ENCODE assay signal across 30 cellular contexts in the genomic region with DNA sequence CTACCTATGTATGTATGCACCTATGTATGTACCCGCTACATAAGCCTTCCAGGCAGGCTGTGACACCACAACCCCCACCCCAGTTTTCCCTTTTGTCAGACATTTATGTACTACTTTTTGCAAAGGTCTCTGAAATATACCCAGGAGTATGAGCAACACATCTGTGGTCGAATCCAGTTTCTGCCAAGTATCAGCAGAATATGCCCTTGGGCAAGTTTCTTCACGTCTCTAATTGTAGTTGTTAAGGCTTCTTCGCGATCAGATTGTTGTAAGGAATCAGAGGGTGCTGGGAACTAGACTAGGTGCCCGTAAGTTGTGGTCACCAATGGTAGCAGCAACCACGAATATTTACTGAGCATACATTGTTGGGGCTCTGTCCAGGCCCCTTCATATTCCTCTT. TPM values are rescaled to one million over a fixed set of nuclear protein-coding genes. Genes with fewer than 3 reads are reported as not detected.
A peak's percentile ranks its signal among the peaks of the same experiment; 100 is the strongest.
DNase-seq lines count a peak whose midpoint lies in the region; ATAC-seq and TF ChIP-seq lines count a peak whose summit lies in the region.
"Had no signal": no experiment of that assay in that cellular context is flagged by ENCODE, and none has a peak within 500 bp of the region (broad histone marks: within the 10 kb centered on the region; RNA-seq: fewer than 3 reads in every experiment).

No MANE protein-coding gene starts in this region.

- no peak for TF ChIP-seq CTCF in spleen (IDR thresholded peaks at IDR 0.05 in 8 of 11, conservative IDR thresholded peaks at IDR 0.05 in 3 of 11)
- no peak for TF ChIP-seq CTCF in colonic mucosa (IDR thresholded peaks at IDR 0.05)

- intact Hi-C loops in spleen (cut with DNase I; ENCODE audit: low total_unique reads), result no loop called here
- intact Hi-C loops in colonic mucosa (cut with DNase I), result no loop called here

- H3K27ac ChIP-seq in BLaER1 (no peak overlapping the region), epithelial cell of prostate (peak overlapping the region; percentile 39), spleen (no peak overlapping the region), colonic mucosa (no peak overlapping the region)
- H3K27ac ChIP-seq: GM23248, KMS-11, PC-9 had no signal

- TF ChIP-seq POLR2A in spleen (IDR thresholded peaks at IDR 0.05), result no peak

- H3K36me3 ChIP-seq in BLaER1 (no peaks in the 10 kb centered on the region), spleen (peaks cover 0 to 16% (median 0%) of the 10 kb centered on the region in 6 donors), colonic mucosa (no peaks in the 10 kb centered on the region)
- H3K36me3 ChIP-seq: HAP-1 had no signal

- WGBS in spleen, 5 donors, result 86 to 93% (median 91%) methylated on average over 7 of the region's 7 CpGs

- H3K9me3 ChIP-seq in BLaER1, result peaks cover 12% of the 10 kb centered on the region
- H3K9me3 ChIP-seq in T-helper 17 cell (ENCODE audit: control insufficient read depth, low read length, poor library complexity, severe bottlenecking), result no peaks in the 10 kb centered on the region
- H3K9me3 ChIP-seq in spleen, result peaks cover 0 to 12% (median 0%) of the 10 kb centered on the region in 8 donors
- H3K9me3 ChIP-seq in colonic mucosa, result no peaks in the 10 kb centered on the region
- H3K9me3 ChIP-seq: HAP-1 had no signal

- H3K9ac ChIP-seq in BLaER1, result no peak overlapping the region
- no peak overlapping the region for H3K9ac ChIP-seq in colonic mucosa (ENCODE audit: low read depth in 2 of 2, low read length in 2 of 2)
- H3K9ac ChIP-seq: GM23248, KMS-11 had no signal

- H3K4me1 ChIP-seq in BLaER1 (peaks cover 36% of the 10 kb centered on the region), spleen (no peaks in the 10 kb centered on the region), colonic mucosa (no peaks in the 10 kb centered on the region)
- H3K4me1 ChIP-seq: HAP-1 had no signal

- H3K27me3 ChIP-seq in BLaER1 (no peaks in the 10 kb centered on the region), spleen (replicated peaks in 1 of 7) (no peaks in the 10 kb centered on the region), colonic mucosa (no peaks in the 10 kb centered on the region)

- DNase-seq in HPDE6-E6E7 (ENCODE audit: extremely low spot score), result peak; percentile 46
- DNase-seq in T-helper 17 cell, result no peak
- peak; percentile 87 for DNase-seq in epithelial cell of prostate (ENCODE audit: low read depth, low spot score)
- DNase-seq in spleen, result no peak
- DNase-seq in stimulated activated CD4-positive, alpha-beta T cell treated with anti-CD3 and anti-CD28 coated beads, Interleukin-4, amount 100 ng/mL, for 1 hour, result no peak
- no peak for DNase-seq in activated CD4-positive, alpha-beta T cell treated with anti-CD3 and anti-CD28 coated beads, Interleukin-2, amount 50 U/mL, for 4 hours
- DNase-seq in colonic mucosa, result no peak
- DNase-seq: C1 segment of cervical spinal cord; CD4-positive, alpha-beta memory T cell; COR-L47; DMS79; GDM1; HFFc6; NCI-H1092; NCI-H1417 treated with DMSO at 0.1 percent for 48 hours; NCI-H1694 treated with DMSO at 0.1 percent for 48 hours; NCI-H2081; NCI-H2171 treated with DMSO at 0.1 percent for 48 hours; NCI-H524; NCI-H82; NK-92 treated with Interleukin-12 subunit alpha and Interleukin-12 subunit beta, amount 100 ng/mL, for 24 hours; PC-9; RPMI8226; SHP77 treated with DMSO at 0.1 percent for 48 hours had no signal

- H3K4me1 Mint-ChIP-seq in T-helper 17 cell, result peaks cover 3% of the 10 kb centered on the region
- H3K4me1 Mint-ChIP-seq: CD4-positive, alpha-beta memory T cell had no signal

- peak overlapping the region; percentile 3 for H3K27ac Mint-ChIP-seq in T-helper 17 cell
- H3K27ac Mint-ChIP-seq: CD4-positive, alpha-beta memory T cell; HFFc6 had no signal

- no peak overlapping the region for H3K4me3 Mint-ChIP-seq in T-helper 17 cell
- H3K4me3 Mint-ChIP-seq: CD4-positive, alpha-beta memory T cell; HFFc6; IgD-negative memory B cell had no signal

- no peaks in the 10 kb centered on the region for H3K27me3 Mint-ChIP-seq in T-helper 17 cell
- H3K27me3 Mint-ChIP-seq: CD4-positive, alpha-beta memory T cell; IgD-negative memory B cell had no signal

- ATAC-seq in T-helper 17 cell, result no peak
- ATAC-seq: GM12878 had no signal

- no peaks in the 10 kb centered on the region for H4K20me1 ChIP-seq in BLaER1

- H3K4me3 ChIP-seq in BLaER1 (no peak overlapping the region), spleen (no peak overlapping the region), colonic mucosa (no peak overlapping the region)
- H3K4me3 ChIP-seq: GM12878, GM23248, HAP-1, PC-9 had no signal

- H3K4me2 ChIP-seq in BLaER1, result peak overlapping the region; percentile 59; the same call in 1 of the 2 replicates
- H3K4me2 ChIP-seq: KMS-11, PC-9 had no signal

- H3K36me3 Mint-ChIP-seq in T-helper 17 cell (ENCODE audit: low read depth), result no peaks in the 10 kb centered on the region

RNA-seq across cellular contexts. Expression of a gene that starts 16.4 kb away (rescaled TPM):
- total RNA-seq in T-helper 17 cell (1 to 10 TPM; 3.5 to 4.0 TPM), spleen (10 to 100 TPM in 3 of 7 donors, 1 to 10 TPM in 4; 5.2 to 12.0 (median 8.6) TPM), colonic mucosa (10 to 100 TPM; 12.7 to 17.7 TPM)
- 10 to 100 TPM in 2 of 3 donors, 1 to 10 TPM in 1; 6.6 to 14.0 (median 10.8) TPM for polyA plus RNA-seq in spleen
- total RNA-seq: PC-9 had no signal

RNA-seq across cellular contexts. Expression of a gene that starts 49.7 kb away (rescaled TPM):
- not detected for total RNA-seq in T-helper 17 cell
- under 1 TPM in 3 of 7 donors, not detected in 4; 0.12 to 0.23 (median 0.16) TPM for total RNA-seq in spleen
- under 1 TPM; 0.02 to 0.08 (median 0.06) TPM for polyA plus RNA-seq in spleen
- 1 to 10 TPM; 1.4 to 3.3 TPM for total RNA-seq in colonic mucosa
- total RNA-seq: CD4-positive, alpha-beta memory T cell; HFFc6; PC-9 had no signal
- polyA plus RNA-seq: CD4-positive, alpha-beta memory T cell; IgD-negative memory B cell had no signal

Comparison
In these comparisons a context has a peak if more than half of its experiments do, and no peak if none do; other contexts are left out.
1. DNase-seq: peak in HPDE6-E6E7 (single experiment) and epithelial cell of prostate (single experiment); none in T-helper 17 cell (0 of 3), spleen (single experiment), stimulated activated CD4-positive, alpha-beta T cell treated with anti-CD3 and anti-CD28 coated beads, Interleukin-4, amount 100 ng/mL, for 1 hour (single experiment), activated CD4-positive, alpha-beta T cell treated with anti-CD3 and anti-CD28 coated beads, Interleukin-2, amount 50 U/mL, for 4 hours (0 of 2) and colonic mucosa (single experiment).